In the genomic region with DNA sequence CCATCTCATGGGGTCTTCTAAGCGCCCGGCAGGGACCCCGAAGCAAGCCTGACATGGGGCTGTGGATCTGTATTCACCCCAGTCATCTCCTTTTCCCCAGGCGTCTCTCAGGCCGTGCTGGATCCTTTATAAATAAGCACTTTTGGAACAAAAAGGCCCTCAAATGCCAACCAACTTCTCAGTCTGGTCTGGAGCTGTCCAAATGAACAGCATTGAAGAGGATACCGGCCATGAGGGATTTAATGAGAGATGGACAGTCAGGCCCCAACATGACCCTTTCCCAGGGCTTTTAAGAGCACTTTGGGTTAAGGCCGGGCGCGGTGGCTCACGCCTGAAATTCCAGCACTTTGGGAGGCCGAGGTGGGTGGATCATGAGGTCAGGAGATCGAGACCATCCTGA, we compare ENCODE assay signal across 24 cellular contexts.
"Had no signal": no experiment of that assay in that cellular context is flagged by ENCODE, and none has a peak within 500 bp of the region (broad histone marks: within the 10 kb centered on the region; RNA-seq: fewer than 3 reads in every experiment).

No MANE protein-coding gene starts in this region.

- H3K27ac ChIP-seq: esophagus muscularis mucosa, foreskin keratinocyte, gastroesophageal sphincter, heart left ventricle, hepatocyte, neutrophil, prostate gland, right atrium auricular region, tibial artery had no signal

- H3K79me2 ChIP-seq: hepatocyte had no signal

- H3K4me1 ChIP-seq: esophagus muscularis mucosa, gastroesophageal sphincter, prostate gland, tibial artery had no signal

- H3K4me3 ChIP-seq: esophagus muscularis mucosa, gastroesophageal sphincter, heart left ventricle, hepatocyte, lung, prostate gland, right atrium auricular region, testis, tibial artery had no signal

- ATAC-seq: foreskin keratinocyte; gastroesophageal sphincter; left lobe of liver; natural killer cell; sciatic nerve; stimulated activated naive CD8-positive, alpha-beta T cell treated with anti-CD3 and anti-CD28 coated beads, Interleukin-15, Interleukin-2, amounts not matched to agents 100 U/mL and 50 U/mL, for 24 hours had no signal

- H3K27ac Mint-ChIP-seq: memory B cell, natural killer cell, type B pancreatic cell had no signal

- H3K4me3 Mint-ChIP-seq: memory B cell; natural killer cell; neural crest cell; stimulated activated effector memory CD8-positive, alpha-beta T cell treated with anti-CD3 and anti-CD28 coated beads, Interleukin-12 subunit alpha, Interleukin-12 subunit beta, amount 100 ng/mL, for 72 hours; type B pancreatic cell had no signal

- H3K9me3 Mint-ChIP-seq: memory B cell; natural killer cell; neural crest cell; stimulated activated effector memory CD8-positive, alpha-beta T cell treated with anti-CD3 and anti-CD28 coated beads, Interleukin-12 subunit alpha, Interleukin-12 subunit beta, amount 100 ng/mL, for 72 hours; type B pancreatic cell had no signal

- H3K27me3 ChIP-seq: esophagus muscularis mucosa, foreskin keratinocyte, gastroesophageal sphincter, heart left ventricle, hepatocyte, neutrophil, right atrium auricular region, testis, tibial artery had no signal

- H3K9me3 ChIP-seq: esophagus muscularis mucosa, gastroesophageal sphincter, heart left ventricle, neutrophil, prostate gland, right atrium auricular region, testis, tibial artery had no signal

- H3K36me3 Mint-ChIP-seq: natural killer cell; stimulated activated effector memory CD8-positive, alpha-beta T cell treated with anti-CD3 and anti-CD28 coated beads, Interleukin-12 subunit alpha, Interleukin-12 subunit beta, amount 100 ng/mL, for 72 hours had no signal

- DNase-seq: cortex of kidney; effector memory CD4-positive, alpha-beta T cell; foreskin keratinocyte; heart left ventricle; natural killer cell; stimulated activated CD4-positive, alpha-beta T cell treated with anti-CD3 and anti-CD28 coated beads, Interleukin-2, amount 100 ng/mL, for 24 hours; stimulated activated CD4-positive, alpha-beta T cell treated with anti-CD3 and anti-CD28 coated beads, Interleukin-4, amount 100 ng/mL, for 24 hours; stimulated activated naive CD8-positive, alpha-beta T cell treated with anti-CD3 and anti-CD28 coated beads, Interleukin-15, Interleukin-2, amounts not matched to agents 100 U/mL and 50 U/mL, for 24 hours; substantia nigra; testis; tibial artery had no signal

- H3K4me1 Mint-ChIP-seq: natural killer cell; stimulated activated effector memory CD8-positive, alpha-beta T cell treated with anti-CD3 and anti-CD28 coated beads, Interleukin-12 subunit alpha, Interleukin-12 subunit beta, amount 100 ng/mL, for 72 hours had no signal

- H3K27me3 Mint-ChIP-seq: type B pancreatic cell had no signal

- H2AFZ ChIP-seq: hepatocyte had no signal

- H3K36me3 ChIP-seq: esophagus muscularis mucosa, gastroesophageal sphincter, heart left ventricle, neutrophil, prostate gland, right atrium auricular region, tibial artery had no signal
